ENCODE assay signal across 28 cellular contexts in the genomic region with DNA sequence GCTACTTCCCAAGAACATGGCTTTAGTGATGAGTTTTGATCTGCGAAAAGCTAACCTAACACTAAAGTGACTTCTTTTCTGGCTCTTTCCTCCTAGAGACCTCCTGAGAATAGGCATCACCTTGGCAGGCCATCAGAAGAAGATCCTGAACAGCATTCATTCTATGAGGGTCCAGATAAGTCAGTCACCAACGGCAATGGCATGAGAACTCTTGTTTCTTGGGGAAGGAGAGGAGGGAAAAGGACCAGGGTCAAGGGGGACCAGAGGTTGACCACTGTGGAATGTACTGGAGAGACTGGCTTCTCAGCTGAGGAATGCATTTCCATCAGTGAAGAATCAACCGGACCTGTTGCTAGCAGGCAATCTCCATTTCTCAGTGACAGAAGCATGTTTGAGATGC.
"Had no signal": no experiment of that assay in that cellular context is flagged by ENCODE, and none has a peak within 500 bp of the region (broad histone marks: within the 10 kb centered on the region; RNA-seq: fewer than 3 reads in every experiment).

No MANE protein-coding gene starts in this region.

- H3K36me3 ChIP-seq: lower lobe of right lung, pancreas, stomach, thyroid gland had no signal

- H3K4me1 Mint-ChIP-seq: immature natural killer cell; memory B cell; naive thymus-derived CD4-positive, alpha-beta T cell; nephron had no signal

- H3K27me3 ChIP-seq: pancreas, stomach, thyroid gland had no signal

- H3K27ac Mint-ChIP-seq: effector memory CD8-positive, alpha-beta T cell; immature natural killer cell; memory B cell; naive thymus-derived CD4-positive, alpha-beta T cell; nephron had no signal

- H3K9me3 ChIP-seq: lower lobe of right lung, pancreas, stomach, thyroid gland had no signal

- H3K4me3 ChIP-seq: coronary artery, lower lobe of right lung, pancreas, smooth muscle cell, stomach, thyroid gland had no signal

- H3K4me2 ChIP-seq: smooth muscle cell had no signal

- H3K4me1 ChIP-seq: lower lobe of right lung, pancreas, stomach, thyroid gland had no signal

- ATAC-seq: effector memory CD8-positive, alpha-beta T cell; left ventricle myocardium superior; lower lobe of right lung; naive thymus-derived CD4-positive, alpha-beta T cell; pancreas; sciatic nerve had no signal

- H3K9me3 Mint-ChIP-seq: memory B cell had no signal

- H3K4me3 Mint-ChIP-seq: effector memory CD8-positive, alpha-beta T cell; immature natural killer cell; memory B cell; nephron had no signal

- FAIRE-seq: endometrium, frontal cortex, pancreas had no signal

- DNase-seq: dermis blood vessel endothelial cell; effector memory CD8-positive, alpha-beta T cell; erythroblast; hypothalamus; immature natural killer cell; islet precursor cell; kidney glomerular epithelial cell; left ventricle myocardium superior; lower lobe of right lung; midbrain; naive thymus-derived CD4-positive, alpha-beta T cell; occipital lobe; pancreas; stimulated activated CD4-positive, alpha-beta T cell treated with anti-CD3 and anti-CD28 coated beads, Interleukin-12 subunit alpha, Interleukin-12 subunit beta, amount 100 ng/mL, for 4 hours; stimulated activated CD4-positive, alpha-beta T cell treated with anti-CD3 and anti-CD28 coated beads, Interleukin-1b, Interleukin-23, amount 100 ng/mL, for 48 hours; stimulated activated CD4-positive, alpha-beta T cell treated with anti-CD3 and anti-CD28 coated beads, Interleukin-4, amount 100 ng/mL, for 1 hour; stimulated activated CD8-positive, alpha-beta memory T cell treated with anti-CD3 and anti-CD28 coated beads, Interleukin-4, amount 100 ng/mL, for 48 hours; stimulated activated naive CD4-positive, alpha-beta T cell treated with Interleukin-2 at 50 U/mL for 16 hours; stomach; thyroid gland; trophoblast cell had no signal

- H3K27ac ChIP-seq: coronary artery, lower lobe of right lung, pancreas, stomach, thyroid gland had no signal
